Comparison of ENCODE assay signal across 8 cellular contexts in genomic region chr20:52083627-52084232, GRCh38.
A peak's percentile ranks its signal among the peaks of the same experiment; 100 is the strongest.
DNase-seq lines count a peak whose midpoint lies in the region; ATAC-seq and TF ChIP-seq lines count a peak whose summit lies in the region.

No MANE protein-coding gene starts in this region.

- H3K27me3 Mint-ChIP-seq in activated T-helper 2 cell treated with anti-CD3 and anti-CD28 coated beads, Interferon-gamma antibody, Interleukin-2, Interleukin-4, amounts not matched to agents 10 μg/mL and 5 μg/mL and 100 μg/mL, durations not matched to agents 14 hours and 24 hours and 36 hours (ENCODE audit: low read depth): no peaks in the 10 kb centered on the region

- no peak overlapping the region for H3K4me3 Mint-ChIP-seq in activated T-helper 2 cell treated with anti-CD3 and anti-CD28 coated beads, Interferon-gamma antibody, Interleukin-2, Interleukin-4, amounts not matched to agents 10 μg/mL and 5 μg/mL and 100 μg/mL, durations not matched to agents 14 hours and 24 hours and 36 hours (ENCODE audit: low read depth)

- peak in 2 of 3 donors; percentile 40 to 61 for TF ChIP-seq CTCF in breast epithelium (IDR thresholded peaks at IDR 0.05)

- peaks cover 21% of the 10 kb centered on the region for H3K9me3 Mint-ChIP-seq in activated T-helper 2 cell treated with anti-CD3 and anti-CD28 coated beads, Interferon-gamma antibody, Interleukin-2, Interleukin-4, amounts not matched to agents 10 μg/mL and 5 μg/mL and 100 μg/mL, durations not matched to agents 14 hours and 24 hours and 36 hours

- no peak for TF ChIP-seq POLR2A in breast epithelium (IDR thresholded peaks at IDR 0.05)

- ATAC-seq in HG02840 (IDR thresholded peaks at IDR 0.05; ENCODE audit: low FRiP score, unreplicated experiment): no peak

- no peaks in the 10 kb centered on the region for H3K36me3 ChIP-seq in breast epithelium

- peaks cover 10% of the 10 kb centered on the region for H3K36me3 Mint-ChIP-seq in activated T-helper 2 cell treated with anti-CD3 and anti-CD28 coated beads, Interferon-gamma antibody, Interleukin-2, Interleukin-4, amounts not matched to agents 10 μg/mL and 5 μg/mL and 100 μg/mL, durations not matched to agents 14 hours and 24 hours and 36 hours (ENCODE audit: low read depth)

- H3K4me1 ChIP-seq in breast epithelium: no peaks in the 10 kb centered on the region

- no peak overlapping the region for H3K4me3 ChIP-seq in breast epithelium

- no peaks in the 10 kb centered on the region for H3K27me3 ChIP-seq in breast epithelium

- intact Hi-C loops in breast epithelium (cut with DNase I; ENCODE audit: low total_unique reads): no loop called here
- intact Hi-C loops in activated T-helper 2 cell treated with anti-CD3 and anti-CD28 coated beads, Interferon-gamma antibody, Interleukin-2, Interleukin-4, amounts not matched to agents 10 μg/mL and 5 μg/mL and 100 μg/mL, durations not matched to agents 14 hours and 24 hours and 36 hours (cut with micrococcal nuclease): loop anchor here (1.0 to 2.0 kb wide), 2 partner anchors 281 to 444 kb away; partner anchors contain the start of gene SALL4

- H3K4me1 Mint-ChIP-seq in activated T-helper 2 cell treated with anti-CD3 and anti-CD28 coated beads, Interferon-gamma antibody, Interleukin-2, Interleukin-4, amounts not matched to agents 10 μg/mL and 5 μg/mL and 100 μg/mL, durations not matched to agents 14 hours and 24 hours and 36 hours (ENCODE audit: low read depth): peaks cover 12% of the 10 kb centered on the region

- H3K9me3 ChIP-seq in breast epithelium: peaks cover 0 to 10% of the 10 kb centered on the region in 2 donors

- no peak overlapping the region for H3K27ac ChIP-seq in breast epithelium

- no peak overlapping the region for H3K27ac Mint-ChIP-seq in activated T-helper 2 cell treated with anti-CD3 and anti-CD28 coated beads, Interferon-gamma antibody, Interleukin-2, Interleukin-4, amounts not matched to agents 10 μg/mL and 5 μg/mL and 100 μg/mL, durations not matched to agents 14 hours and 24 hours and 36 hours

- peak; percentile 74 for DNase-seq in ELR (ENCODE audit: low read depth)
- peak; percentile 72 for DNase-seq in M059J (ENCODE audit: low read depth)
- peak; percentile 10 for DNase-seq in SHP77 treated with DMSO at 0.1 percent for 48 hours (lab: John Stamatoyannopoulos, UW)
- peak in 1 of 2 donors; percentile 32 for DNase-seq in breast epithelium (ENCODE audit: low spot score in 2 of 2)
- DNase-seq in iris pigment epithelial cell (ENCODE audit: low read depth): peak; percentile 73
- DNase-seq in stimulated activated CD4-positive, alpha-beta T cell treated with anti-CD3 and anti-CD28 coated beads, Interleukin-2, amount 100 ng/mL, for 24 hours: peak; percentile 49 to 57
- no peak for DNase-seq in activated T-helper 2 cell treated with anti-CD3 and anti-CD28 coated beads, Interferon-gamma antibody, Interleukin-2, Interleukin-4, amounts not matched to agents 10 μg/mL and 5 μg/mL and 100 μg/mL, durations not matched to agents 14 hours and 24 hours and 36 hours (ENCODE audit: low spot score)
